ENCODE assay signal across 25 cellular contexts in genomic region chr1:47521034-47521871, GRCh38.
A peak's percentile ranks its signal among the peaks of the same experiment; 100 is the strongest.
DNase-seq lines count a peak whose midpoint lies in the region; ATAC-seq, FAIRE-seq and TF ChIP-seq lines count a peak whose summit lies in the region.
"Had no signal": no experiment of that assay in that cellular context is flagged by ENCODE, and none has a peak within 500 bp of the region (broad histone marks: within the 10 kb centered on the region; RNA-seq: fewer than 3 reads in every experiment).

No MANE protein-coding gene starts in this region.

- no peak for TF ChIP-seq POLR2A in erythroblast (IDR thresholded peaks at IDR 0.05; ENCODE audit: low read length)

- DNase-seq in cardiac septum (ENCODE audit: low spot score) (peak; percentile 46), left ventricle myocardium inferior (no peak), bronchial epithelial cell (ENCODE audit: low read depth) (no peak), mucosa of descending colon (no peak), aorta (peak; percentile 82 to 88), erythroblast (lab: John Stamatoyannopoulos, UW) (no peak), head of caudate nucleus (no peak), GDM1 (lab: John Stamatoyannopoulos, UW) (no peak)
- DNase-seq: activated CD4-positive, alpha-beta T cell treated with anti-CD3 and anti-CD28 coated beads for 4 hours; Caco-2; EL; KBM-7; MM.1S; NCI-H1694 treated with DMSO at 0.1 percent for 48 hours; NCI-H345; psoas muscle; small intestine; stimulated activated CD4-positive, alpha-beta T cell treated with anti-CD3 and anti-CD28 coated beads, Interleukin-2, amount 100 ng/mL, for 48 hours; stimulated activated naive CD4-positive, alpha-beta T cell; T-helper 1 cell; transverse colon had no signal

- H3K4me1 ChIP-seq in left ventricle myocardium inferior (no peaks in the 10 kb centered on the region), mucosa of descending colon (ENCODE audit: low read depth) (no peaks in the 10 kb centered on the region), aorta (ENCODE audit: control insufficient read depth in 1 of 2, insufficient read depth in 2 of 2, low read length in 2 of 2) (peaks cover 0 to 3% of the 10 kb centered on the region in 2 donors)
- H3K4me1 ChIP-seq: breast epithelium, Caco-2, psoas muscle, transverse colon had no signal

- H3K27me3 ChIP-seq in left ventricle myocardium inferior (ENCODE audit: low read depth) (peaks cover 94% of the 10 kb centered on the region), bronchial epithelial cell (ENCODE audit: control insufficient read depth, insufficient read depth, low read length) (peaks cover 6% of the 10 kb centered on the region), aorta (ENCODE audit: control insufficient read depth in 1 of 2, insufficient read depth in 2 of 2, low read length in 1 of 2) (no peaks in the 10 kb centered on the region)
- H3K27me3 ChIP-seq: breast epithelium, SJSA1, transverse colon had no signal

- H3K27ac ChIP-seq in left ventricle myocardium inferior (replicated peaks) (no peak overlapping the region), aorta (ENCODE audit: low read depth in 1 of 2, low read length in 2 of 2) (peak overlapping the region in 1 of 2 donors; percentile 38)
- H3K27ac ChIP-seq: breast epithelium, psoas muscle, SJSA1, transverse colon had no signal

- no peaks in the 10 kb centered on the region for H3K9me3 ChIP-seq in left ventricle myocardium inferior (replicated peaks)
- H3K9me3 ChIP-seq in mucosa of descending colon = no peaks in the 10 kb centered on the region
- H3K9me3 ChIP-seq in aorta (ENCODE audit: control insufficient read depth, low read length) = no peaks in the 10 kb centered on the region
- H3K9me3 ChIP-seq: breast epithelium, Caco-2, psoas muscle, SJSA1, transverse colon had no signal

- H3K36me3 ChIP-seq in left ventricle myocardium inferior (no peaks in the 10 kb centered on the region), bronchial epithelial cell (ENCODE audit: control insufficient read depth, insufficient read depth, low read length) (no peaks in the 10 kb centered on the region), mucosa of descending colon (ENCODE audit: low read depth) (no peaks in the 10 kb centered on the region), aorta (ENCODE audit: control insufficient read depth in 1 of 2, insufficient read depth in 2 of 2, low read length in 1 of 2) (no peaks in the 10 kb centered on the region)
- H3K36me3 ChIP-seq: breast epithelium, SJSA1, transverse colon had no signal

- intact Hi-C loops in cardiac septum (cut with DNase I) = no loop called here
- intact Hi-C loops in left ventricle myocardium inferior (cut with micrococcal nuclease) = no loop called here
- intact Hi-C loops in mucosa of descending colon (cut with DNase I, micrococcal nuclease) = loop anchor here in 1 of 2 donors (10.0 kb wide), 2 partner anchors 104 to 194 kb away; no protein-coding TSS in a partner anchor
- intact Hi-C loops in aorta (cut with DNase I) = loop anchor here (5.0 kb wide), 3 partner anchors 46 to 186 kb away; no protein-coding TSS in a partner anchor
- intact Hi-C loops in head of caudate nucleus (cut with DNase I) = no loop called here

- H3K4me3 ChIP-seq in left ventricle myocardium inferior (no peak overlapping the region), bronchial epithelial cell (ENCODE audit: low read depth, low read length) (no peak overlapping the region), mucosa of descending colon (no peak overlapping the region), aorta (ENCODE audit: low read length in 2 of 2) (no peak overlapping the region)
- H3K4me3 ChIP-seq: breast epithelium, psoas muscle, SJSA1, transverse colon had no signal

- ATAC-seq in mucosa of descending colon = peak; percentile 42
- peak; percentile 78 for ATAC-seq in aorta (ENCODE audit: low FRiP score)
- ATAC-seq: Panc1, psoas muscle had no signal

- WGBS in aorta, 2 donors = 9 to 14% methylated on average over 11 of the region's 11 CpGs

- TF ChIP-seq CTCF in left ventricle myocardium inferior (IDR thresholded peaks at IDR 0.05; ENCODE audit: borderline replicate concordance) = no peak
- TF ChIP-seq CTCF in bronchial epithelial cell (IDR thresholded peaks at IDR 0.05; ENCODE audit: insufficient read depth, low read length, severe bottlenecking) = no peak
- no peak for TF ChIP-seq CTCF in mucosa of descending colon (IDR thresholded peaks at IDR 0.05)

- peak; percentile 36 for FAIRE-seq in bronchial epithelial cell (lab: Jason Lieb, UNC)
- FAIRE-seq: GM19239, small intestine had no signal

Comparison
In these comparisons a context has a peak if more than half of its experiments do, and no peak if none do; other contexts are left out.
1. DNase-seq: peak in cardiac septum (single experiment) and aorta (2 of 2); none in left ventricle myocardium inferior (single experiment), bronchial epithelial cell (single experiment), mucosa of descending colon (0 of 3), erythroblast (0 of 2), head of caudate nucleus (0 of 42) and GDM1 (single experiment).
2. intact Hi-C loops: an anchor here in aorta (5.0 kb wide); none called in cardiac septum, left ventricle myocardium inferior and head of caudate nucleus.